In the genomic region with DNA sequence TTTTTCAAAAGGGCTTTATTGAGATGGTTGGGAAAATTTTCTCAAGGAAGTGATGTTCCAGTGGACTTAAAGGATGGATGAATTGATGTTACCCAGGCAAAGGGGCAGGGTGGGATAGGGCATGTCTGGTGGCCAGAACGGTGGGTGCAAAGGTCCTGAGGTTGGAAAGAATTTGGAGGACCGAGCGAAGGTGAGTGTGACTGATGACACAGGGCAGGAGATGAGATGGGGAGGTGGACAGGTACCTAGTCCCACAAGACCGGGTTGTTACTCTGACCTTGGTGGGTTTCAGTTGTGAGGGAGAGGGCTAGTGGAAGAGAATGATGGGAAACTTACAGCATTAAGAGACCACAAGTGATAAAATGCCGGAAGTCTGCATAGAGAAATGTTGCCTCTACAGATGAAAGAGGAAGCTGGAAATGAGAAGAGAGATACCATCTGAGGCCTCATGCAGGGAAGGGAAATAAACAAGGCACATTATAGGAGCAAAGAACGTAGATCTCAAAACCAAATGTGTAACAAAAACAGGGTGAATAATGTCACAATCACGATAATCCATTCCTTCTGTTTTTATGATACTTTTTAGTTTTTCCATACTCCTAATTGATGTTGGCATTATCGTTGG, we compare ENCODE assay signal across 1 cellular context.
TF ChIP-seq lines count a peak whose summit lies in the region.

No MANE protein-coding gene starts in this region.

TF ChIP-seq in SK-N-SH treated with all-trans-retinoic acid at 6 μM for 48 hours, 23 proteins besides CTCF, POLR2A, EP300 and RAD21 (continued from another document):
- TF ChIP-seq, protein P1, sequence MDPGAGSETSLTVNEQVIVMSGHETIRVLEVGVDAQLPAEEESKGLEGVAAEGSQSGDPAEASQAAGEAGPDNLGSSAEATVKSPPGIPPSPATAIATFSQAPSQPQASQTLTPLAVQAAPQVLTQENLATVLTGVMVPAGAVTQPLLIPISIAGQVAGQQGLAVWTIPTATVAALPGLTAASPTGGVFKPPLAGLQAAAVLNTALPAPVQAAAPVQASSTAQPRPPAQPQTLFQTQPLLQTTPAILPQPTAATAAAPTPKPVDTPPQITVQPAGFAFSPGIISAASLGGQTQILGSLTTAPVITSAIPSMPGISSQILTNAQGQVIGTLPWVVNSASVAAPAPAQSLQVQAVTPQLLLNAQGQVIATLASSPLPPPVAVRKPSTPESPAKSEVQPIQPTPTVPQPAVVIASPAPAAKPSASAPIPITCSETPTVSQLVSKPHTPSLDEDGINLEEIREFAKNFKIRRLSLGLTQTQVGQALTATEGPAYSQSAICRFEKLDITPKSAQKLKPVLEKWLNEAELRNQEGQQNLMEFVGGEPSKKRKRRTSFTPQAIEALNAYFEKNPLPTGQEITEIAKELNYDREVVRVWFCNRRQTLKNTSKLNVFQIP (CRISPR knock-in tag; IDR thresholded peaks at IDR 0.05; ENCODE audit: borderline replicate concordance, low read depth): no peak
- TF ChIP-seq, protein P2, sequence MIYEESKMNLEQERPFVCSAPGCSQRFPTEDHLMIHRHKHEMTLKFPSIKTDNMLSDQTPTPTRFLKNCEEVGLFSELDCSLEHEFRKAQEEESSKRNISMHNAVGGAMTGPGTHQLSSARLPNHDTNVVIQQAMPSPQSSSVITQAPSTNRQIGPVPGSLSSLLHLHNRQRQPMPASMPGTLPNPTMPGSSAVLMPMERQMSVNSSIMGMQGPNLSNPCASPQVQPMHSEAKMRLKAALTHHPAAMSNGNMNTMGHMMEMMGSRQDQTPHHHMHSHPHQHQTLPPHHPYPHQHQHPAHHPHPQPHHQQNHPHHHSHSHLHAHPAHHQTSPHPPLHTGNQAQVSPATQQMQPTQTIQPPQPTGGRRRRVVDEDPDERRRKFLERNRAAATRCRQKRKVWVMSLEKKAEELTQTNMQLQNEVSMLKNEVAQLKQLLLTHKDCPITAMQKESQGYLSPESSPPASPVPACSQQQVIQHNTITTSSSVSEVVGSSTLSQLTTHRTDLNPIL (CRISPR knock-in tag; IDR thresholded peaks at IDR 0.05; ENCODE audit: low read depth): no peak
TF ChIP-seq in SK-N-SH treated with all-trans-retinoic acid at 6 μM for 48 hours: peak in this region for 0.
